In the genomic region with DNA sequence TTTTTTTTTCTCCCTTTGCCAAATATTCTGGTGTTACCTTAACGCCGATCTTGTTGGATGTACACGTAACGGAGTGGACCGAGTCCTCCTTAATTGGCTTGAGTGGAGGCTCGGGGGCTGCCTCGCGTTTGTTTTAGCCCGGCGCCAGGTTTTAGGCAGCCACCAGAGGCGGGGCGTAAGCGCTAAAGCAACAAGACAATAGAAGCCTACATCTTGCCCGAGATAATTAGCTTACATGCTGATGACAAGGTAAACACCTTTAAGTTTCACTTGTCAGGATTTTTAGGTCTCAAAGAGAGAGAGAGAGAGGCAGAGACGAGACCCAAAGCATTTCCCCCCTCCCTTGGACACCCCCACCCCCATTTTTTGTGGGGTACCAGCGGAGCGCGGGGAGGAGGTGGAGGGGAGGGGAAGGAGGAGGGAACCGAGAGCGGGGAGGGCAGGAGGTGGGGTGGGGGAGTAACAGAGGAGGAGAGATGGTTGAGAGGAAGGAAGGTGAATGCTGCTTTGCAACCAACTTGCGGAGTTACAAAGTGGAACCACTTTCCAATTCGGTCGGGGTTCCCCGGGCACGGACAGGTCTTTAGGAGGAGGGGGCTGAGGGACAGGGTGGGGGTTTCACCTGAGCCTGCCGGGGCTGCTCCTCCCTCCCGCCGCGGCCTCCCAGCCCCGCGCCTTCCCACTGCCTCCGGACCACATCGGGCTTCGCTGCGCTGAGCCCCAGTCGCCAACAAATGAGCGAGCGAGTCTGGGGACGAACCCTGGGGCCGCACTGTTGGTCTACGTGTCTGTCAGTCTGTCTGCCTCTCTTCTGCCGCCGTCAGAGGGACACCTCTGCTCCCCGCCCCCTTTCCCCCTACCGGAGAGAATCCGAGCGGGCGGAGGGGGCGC, we compare ENCODE assay signal across 1 cellular context.
TF ChIP-seq lines count a peak whose summit lies in the region.

Gene NKX2-1 (minus strand): TSS at position 802 of the 891 bp plus-strand sequence. CDS start 103 bp downstream, at position 699.

TF ChIP-seq in IMR-90, 13 proteins besides CTCF, POLR2A, EP300 and RAD21:
- no peak for TF ChIP-seq SMC3 (IDR thresholded peaks at IDR 0.05; ENCODE audit: low read depth, low read length)
- no peak for TF ChIP-seq RCOR1 (IDR thresholded peaks at IDR 0.05; ENCODE audit: insufficient replicate concordance, low read length)
- no peak for TF ChIP-seq FOS (IDR thresholded peaks at IDR 0.05; ENCODE audit: low read depth, low read length)
- TF ChIP-seq MAFK (IDR thresholded peaks at IDR 0.05; ENCODE audit: low read depth, low read length) = no peak
- no peak for TF ChIP-seq RFX5 (IDR thresholded peaks at IDR 0.05; ENCODE audit: low read depth, low read length)
- TF ChIP-seq CHD1 (IDR thresholded peaks at IDR 0.05; ENCODE audit: low read depth, low read length) = no peak
- no peak for TF ChIP-seq USF2 (IDR thresholded peaks at IDR 0.05; ENCODE audit: low read depth, low read length)
- no peak for TF ChIP-seq CEBPB (IDR thresholded peaks at IDR 0.05; ENCODE audit: low read depth, low read length)
- TF ChIP-seq, protein P1, sequence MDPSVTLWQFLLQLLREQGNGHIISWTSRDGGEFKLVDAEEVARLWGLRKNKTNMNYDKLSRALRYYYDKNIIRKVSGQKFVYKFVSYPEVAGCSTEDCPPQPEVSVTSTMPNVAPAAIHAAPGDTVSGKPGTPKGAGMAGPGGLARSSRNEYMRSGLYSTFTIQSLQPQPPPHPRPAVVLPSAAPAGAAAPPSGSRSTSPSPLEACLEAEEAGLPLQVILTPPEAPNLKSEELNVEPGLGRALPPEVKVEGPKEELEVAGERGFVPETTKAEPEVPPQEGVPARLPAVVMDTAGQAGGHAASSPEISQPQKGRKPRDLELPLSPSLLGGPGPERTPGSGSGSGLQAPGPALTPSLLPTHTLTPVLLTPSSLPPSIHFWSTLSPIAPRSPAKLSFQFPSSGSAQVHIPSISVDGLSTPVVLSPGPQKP (IDR thresholded peaks at IDR 0.05; ENCODE audit: borderline replicate concordance, low read depth, low read length) = no peak
- no peak for TF ChIP-seq MXI1 (IDR thresholded peaks at IDR 0.05; ENCODE audit: borderline replicate concordance, low read depth, low read length)
- TF ChIP-seq MAZ (IDR thresholded peaks at IDR 0.05; ENCODE audit: borderline replicate concordance, low read depth, low read length) = no peak
- no peak for TF ChIP-seq NFE2L2 (IDR thresholded peaks at IDR 0.05; ENCODE audit: low read depth, low read length)
- TF ChIP-seq BHLHE40 (IDR thresholded peaks at IDR 0.05; ENCODE audit: low read depth, low read length) = no peak
TF ChIP-seq in IMR-90: peak in this region for 0.
